In the genomic region with DNA sequence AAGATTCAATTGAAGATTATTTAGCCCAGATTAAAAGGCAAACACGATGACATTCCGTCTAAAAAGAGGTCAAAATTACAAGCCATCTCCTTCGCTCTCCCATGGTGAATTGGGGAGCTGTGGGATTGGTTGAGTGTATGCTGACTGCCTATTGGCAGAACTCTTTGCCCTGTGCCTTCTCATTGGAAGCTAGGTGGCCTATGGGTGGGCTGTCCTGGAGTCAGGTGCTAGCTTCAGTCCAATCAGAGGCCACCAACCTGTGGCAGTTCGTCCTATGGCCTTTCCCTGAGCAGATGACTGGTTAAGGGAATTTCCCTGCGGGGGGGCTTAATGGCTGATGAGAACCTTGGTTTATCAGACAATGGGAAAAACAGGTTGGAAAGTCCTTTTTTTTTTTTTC, we compare ENCODE assay signal across 16 cellular contexts. TPM values are rescaled to one million over a fixed set of nuclear protein-coding genes. Genes with fewer than 3 reads are reported as not detected.
A peak's percentile ranks its signal among the peaks of the same experiment; 100 is the strongest.
DNase-seq lines count a peak whose midpoint lies in the region; ATAC-seq, FAIRE-seq and TF ChIP-seq lines count a peak whose summit lies in the region.
"Had no signal": no experiment of that assay in that cellular context is flagged by ENCODE, and none has a peak within 500 bp of the region (broad histone marks: within the 10 kb centered on the region; RNA-seq: fewer than 3 reads in every experiment).

No MANE protein-coding gene starts in this region.

- POLR2A ChIA-PET in GM12878 (lab: Charles Lee), result no interaction called here

- intact Hi-C loops in GM12878 (cut with micrococcal nuclease; ENCODE audit: unreplicated experiment), result loop anchor here (10.0 kb wide), 1 partner anchor 105 kb away; no protein-coding TSS in a partner anchor

- no peak overlapping the region for H2AFZ ChIP-seq in GM12878 (ENCODE audit: control insufficient read depth, low read depth, low read length)

- FAIRE-seq in GM12878 (lab: Jason Lieb, UNC), result no peak

- TF ChIP-seq CTCF in GM12878 (IDR thresholded peaks at IDR 0.05 in 2 of 3, conservative IDR thresholded peaks at IDR 0.05 in 1 of 3; ENCODE audit: control insufficient read depth in 2 of 3, extremely low read depth in 1 of 3, insufficient read depth in 1 of 3, low read depth in 3 of 3, low read length in 3 of 3), result no peak
- no peak for TF ChIP-seq CTCF in type B pancreatic cell (conservative IDR thresholded peaks at IDR 0.05)
- TF ChIP-seq CTCF in progenitor cell of endocrine pancreas (IDR thresholded peaks at IDR 0.05; ENCODE audit: unreplicated experiment), result no peak

- ATAC-seq in GM12878, result peak; percentile 33
- no peak for ATAC-seq in GM18868 (IDR thresholded peaks at IDR 0.05; ENCODE audit: unreplicated experiment)
- ATAC-seq: esophagus mucosa had no signal

- H3K36me3 Mint-ChIP-seq in type B pancreatic cell, result no peaks in the 10 kb centered on the region
- no peaks in the 10 kb centered on the region for H3K36me3 Mint-ChIP-seq in progenitor cell of endocrine pancreas (ENCODE audit: insufficient read depth)
- H3K36me3 Mint-ChIP-seq: activated naive CD8-positive, alpha-beta T cell had no signal

- H3K9ac ChIP-seq in GM12878 (ENCODE audit: control insufficient read depth, insufficient read depth, low read length), result no peak overlapping the region

- no peaks in the 10 kb centered on the region for H3K4me1 ChIP-seq in GM12878 (ENCODE audit: control insufficient read depth, insufficient read depth, low read length)

- BruUV-seq in GM12878 (replicated peaks; lab: Mats Ljungman, UMichigan), result no TSS peak

- H3K27ac ChIP-seq in GM12878 (ENCODE audit: control insufficient read depth, insufficient read depth), result no peak overlapping the region

- no peak overlapping the region for H3K4me3 ChIP-seq in GM12878

- in situ Hi-C loops in GM12878 (cut with MboI), result no loop called here

- H3K79me2 ChIP-seq in GM12878 (ENCODE audit: control insufficient read depth, insufficient read depth, low read length), result peaks cover 16% of the 10 kb centered on the region

- TF ChIP-seq RAD21 in GM12878 (IDR thresholded peaks at IDR 0.05; ENCODE audit: insufficient read depth, low read depth, low read length), result no peak

- no peaks in the 10 kb centered on the region for H4K20me1 ChIP-seq in GM12878 (ENCODE audit: control insufficient read depth, insufficient read depth)

- no peaks in the 10 kb centered on the region for H3K36me3 ChIP-seq in GM12878 (ENCODE audit: control insufficient read depth in 2 of 2, insufficient read depth in 2 of 2, low read length in 1 of 2)

- no peaks in the 10 kb centered on the region for H3K9me3 ChIP-seq in GM12878 (replicated peaks; ENCODE audit: control insufficient read depth, insufficient read depth, low read length)

- RAD21 ChIA-PET in GM12878 (lab: Charles Lee; ENCODE audit: unreplicated experiment), result no interaction called here

- SMC1A ChIA-PET in GM12878 (lab: Charles Lee; ENCODE audit: uncharacterized antibody, unreplicated experiment), result interaction anchor here (1.2 kb wide), 1 partner anchor 197 kb away, joined by 3 read pairs; no protein-coding TSS in a partner anchor

- TF ChIP-seq POLR2A in GM12878 (IDR thresholded peaks at IDR 0.05; ENCODE audit: low read depth, low read length), result no peak

- no peak overlapping the region for H3K4me2 ChIP-seq in GM12878 (ENCODE audit: control insufficient read depth, insufficient read depth)

- no peak overlapping the region for H3K4me3 Mint-ChIP-seq in type B pancreatic cell
- no peak overlapping the region for H3K4me3 Mint-ChIP-seq in progenitor cell of endocrine pancreas (ENCODE audit: low read depth)
- H3K4me3 Mint-ChIP-seq: activated naive CD8-positive, alpha-beta T cell; CD14-positive monocyte; HFFc6 had no signal

- CTCF ChIA-PET in GM12878 (lab: Yijun Ruan, JAX), result no interaction called here

- H3K4me1 Mint-ChIP-seq in type B pancreatic cell (ENCODE audit: unreplicated experiment), result peaks cover 6% of the 10 kb centered on the region
- H3K4me1 Mint-ChIP-seq in progenitor cell of endocrine pancreas (ENCODE audit: low read depth), result peaks cover 7% of the 10 kb centered on the region

- peak; percentile 18 for DNase-seq in stimulated activated CD4-positive, alpha-beta T cell treated with anti-CD3 and anti-CD28 coated beads, Interleukin-4, amount 100 ng/mL, for 24 hours
- no peak for DNase-seq in stimulated activated CD4-positive, alpha-beta T cell treated with anti-CD3 and anti-CD28 coated beads, Interleukin-2, amount 100 ng/mL, for 24 hours
- peak; percentile 10 for DNase-seq in LHCN-M2 (ENCODE audit: low read depth)
- no peak for DNase-seq in GM12878 (ENCODE audit: low read depth, low spot score)
- DNase-seq in type B pancreatic cell (ENCODE audit: extremely low spot score, unreplicated experiment), result peak; percentile 48
- DNase-seq in progenitor cell of endocrine pancreas (ENCODE audit: low spot score, unreplicated experiment), result no peak
- no peak for DNase-seq in NCI-H345 treated with DMSO at 0.1 percent for 48 hours (lab: John Stamatoyannopoulos, UW; ENCODE audit: unreplicated experiment)
- DNase-seq: HFFc6, mammary epithelial cell, NCI-H1092, RPMI8226, T-helper 9 cell had no signal

- TF ChIP-seq EP300 in GM12878 (IDR thresholded peaks at IDR 0.05; ENCODE audit: borderline replicate concordance in 1 of 2, control insufficient read depth in 1 of 2, low read depth in 2 of 2, low read length in 2 of 2), result no peak

- peaks cover 4% of the 10 kb centered on the region for H3K27me3 Mint-ChIP-seq in type B pancreatic cell
- no peaks in the 10 kb centered on the region for H3K27me3 Mint-ChIP-seq in progenitor cell of endocrine pancreas

- 71% methylated on average over 5 of the region's 5 CpGs for WGBS in GM12878 (ENCODE audit: insufficient coverage, insufficient replicate concordance, low lambda C conversion rate, missing lambda C conversion rate)

- H3K9me3 Mint-ChIP-seq in type B pancreatic cell (no peaks in the 10 kb centered on the region), progenitor cell of endocrine pancreas (ENCODE audit: low read depth) (no peaks in the 10 kb centered on the region)
- H3K9me3 Mint-ChIP-seq: HFFc6 had no signal

- H3K27ac Mint-ChIP-seq in type B pancreatic cell, result no peak overlapping the region
- no peak overlapping the region for H3K27ac Mint-ChIP-seq in progenitor cell of endocrine pancreas
- H3K27ac Mint-ChIP-seq: activated naive CD8-positive, alpha-beta T cell; CD14-positive monocyte; HFFc6 had no signal

- no peaks in the 10 kb centered on the region for H3K27me3 ChIP-seq in GM12878 (replicated peaks in 1 of 2; ENCODE audit: control insufficient read depth in 2 of 2, insufficient read depth in 2 of 2, low read length in 1 of 2)

TF ChIP-seq in GM12878, 131 proteins besides CTCF, POLR2A, EP300 and RAD21 (continues in another document):
- TF ChIP-seq, protein P1, sequence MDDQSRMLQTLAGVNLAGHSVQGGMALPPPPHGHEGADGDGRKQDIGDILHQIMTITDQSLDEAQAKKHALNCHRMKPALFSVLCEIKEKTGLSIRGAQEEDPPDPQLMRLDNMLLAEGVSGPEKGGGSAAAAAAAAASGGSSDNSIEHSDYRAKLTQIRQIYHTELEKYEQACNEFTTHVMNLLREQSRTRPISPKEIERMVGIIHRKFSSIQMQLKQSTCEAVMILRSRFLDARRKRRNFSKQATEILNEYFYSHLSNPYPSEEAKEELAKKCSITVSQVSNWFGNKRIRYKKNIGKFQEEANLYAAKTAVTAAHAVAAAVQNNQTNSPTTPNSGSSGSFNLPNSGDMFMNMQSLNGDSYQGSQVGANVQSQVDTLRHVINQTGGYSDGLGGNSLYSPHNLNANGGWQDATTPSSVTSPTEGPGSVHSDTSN (IDR thresholded peaks at IDR 0.05; ENCODE audit: insufficient replicate concordance, low read depth, low read length), result no peak

RNA-seq across cellular contexts. Expression of gene MTMR3, which starts 3.2 kb away (rescaled TPM):
- total RNA-seq in LHCN-M2 (2014; rRNA removed) (9.9 and 14.5 TPM in 2 replicates), GM12878 (2014; rRNA removed) (11.2 and 13.5 TPM in 2 replicates), GM12878 (2014; rRNA removed; fragmentation: Illumina TruSeq; extraction: Trizol) (8.7 and 9.0 TPM in 2 replicates), GM12878 (2021) (17.5 and 23.7 TPM in 2 replicates), type B pancreatic cell (ENCODE audit: low replicate concordance) (50.2 and 54.3 TPM in 2 replicates), progenitor cell of endocrine pancreas (50.2 and 51.0 TPM in 2 replicates)
- 8.3 TPM for polyA plus RNA-seq in LHCN-M2 (2012)
- 117 and 123 TPM in 2 replicates for total RNA-seq in GM12878 (2013; cell fraction: nucleolus; rRNA removed)
- 7.3 TPM for polyA plus RNA-seq in GM12878 (2011; ENCODE audit: low read depth)
- polyA plus RNA-seq in GM12878 (2011; rRNA removed) (15.6 and 23.6 TPM in 2 replicates), GM12878 (2014; fragmentation: Illumina TruSeq; extraction: Trizol) (9.6 and 14.2 TPM in 2 replicates), GM12878 (2014; fragmentation: Nextera tagmentation; extraction: Ambion mirVana) (1 to 10 TPM; 1.4 to 1.9 TPM), GM12878 (2014; rRNA removed) (13.1 and 13.8 TPM in 2 replicates), GM12878 (2016; fragmentation: Nextera tagmentation; extraction: Ambion mirVana) (1 to 10 TPM; 9.6 to 9.9 TPM)
- polyA plus RNA-seq in GM12878 (2011; cell fraction: cytosol; rRNA removed), result 16.2 and 19.9 TPM in 2 replicates
- polyA plus RNA-seq in GM12878 (2011; cell fraction: nucleus; rRNA removed), result 99.0 and 124 TPM in 2 replicates
- 11.0 and 11.9 TPM in 2 replicates for polyA plus RNA-seq in GM12878 (2012)
- 37.7 and 44.5 TPM in 2 replicates for polyA minus RNA-seq in GM12878 (2011; rRNA and poly(A)+ RNA removed)
- polyA minus RNA-seq in GM12878 (2011; cell fraction: cytosol; rRNA and poly(A)+ RNA removed), result 9.6 and 12.4 TPM in 2 replicates
- 22.4 and 46.2 TPM in 2 replicates for polyA minus RNA-seq in GM12878 (2011; cell fraction: nucleus; rRNA and poly(A)+ RNA removed)

RNA-seq across cellular contexts. Expression of gene ASCC2, which starts 41.7 kb away (rescaled TPM):
- total RNA-seq in LHCN-M2 (2014; rRNA removed), result 36.0 and 36.9 TPM in 2 replicates
- polyA plus RNA-seq in LHCN-M2 (2012), result 54.4 TPM
- 109 and 129 TPM in 2 replicates for total RNA-seq in GM12878 (2013; cell fraction: nucleolus; rRNA removed)
- total RNA-seq in GM12878 (2014; rRNA removed), result 37.4 and 47.0 TPM in 2 replicates
- 38.3 and 39.1 TPM in 2 replicates for total RNA-seq in GM12878 (2014; rRNA removed; fragmentation: Illumina TruSeq; extraction: Trizol)
- 62.1 and 67.9 TPM in 2 replicates for total RNA-seq in GM12878 (2021)
- polyA plus RNA-seq in GM12878 (2011; ENCODE audit: low read depth), result 30.0 TPM
- 27.1 and 53.0 TPM in 2 replicates for polyA plus RNA-seq in GM12878 (2011; rRNA removed)
- 60.6 and 63.1 TPM in 2 replicates for polyA plus RNA-seq in GM12878 (2011; cell fraction: cytosol; rRNA removed)
- 87.3 and 103 TPM in 2 replicates for polyA plus RNA-seq in GM12878 (2011; cell fraction: nucleus; rRNA removed)
- 42.4 and 48.3 TPM in 2 replicates for polyA plus RNA-seq in GM12878 (2012)
- 51.0 and 60.1 TPM in 2 replicates for polyA plus RNA-seq in GM12878 (2014; fragmentation: Illumina TruSeq; extraction: Trizol)
- 1 to 10 TPM; 5.3 to 6.4 TPM for polyA plus RNA-seq in GM12878 (2014; fragmentation: Nextera tagmentation; extraction: Ambion mirVana)
- 60.7 and 61.9 TPM in 2 replicates for polyA plus RNA-seq in GM12878 (2014; rRNA removed)
- polyA plus RNA-seq in GM12878 (2016; fragmentation: Nextera tagmentation; extraction: Ambion mirVana), result 10 to 100 TPM; 89.0 to 91.4 TPM
- 63.0 and 100 TPM in 2 replicates for polyA minus RNA-seq in GM12878 (2011; rRNA and poly(A)+ RNA removed)
- polyA minus RNA-seq in GM12878 (2011; cell fraction: cytosol; rRNA and poly(A)+ RNA removed), result 22.6 and 28.3 TPM in 2 replicates
- 49.1 and 96.4 TPM in 2 replicates for polyA minus RNA-seq in GM12878 (2011; cell fraction: nucleus; rRNA and poly(A)+ RNA removed)
- 47.6 and 58.4 TPM in 2 replicates for total RNA-seq in type B pancreatic cell (ENCODE audit: low replicate concordance)
- 56.1 and 60.6 TPM in 2 replicates for total RNA-seq in progenitor cell of endocrine pancreas

Comparison
In these comparisons a context has a peak if more than half of its experiments do, and no peak if none do; other contexts are left out.
1. DNase-seq: peak in stimulated activated CD4-positive, alpha-beta T cell treated with anti-CD3 and anti-CD28 coated beads, Interleukin-4, amount 100 ng/mL, for 24 hours (single experiment), LHCN-M2 (single experiment) and type B pancreatic cell (single experiment); none in stimulated activated CD4-positive, alpha-beta T cell treated with anti-CD3 and anti-CD28 coated beads, Interleukin-2, amount 100 ng/mL, for 24 hours (0 of 2), GM12878 (single experiment), progenitor cell of endocrine pancreas (single experiment) and NCI-H345 treated with DMSO at 0.1 percent for 48 hours (single experiment).